ENCODE assay signal across 1 cellular context in genomic region chr17:79074121-79074649, GRCh38.
A peak's percentile ranks its signal among the peaks of the same experiment; 100 is the strongest.
TF ChIP-seq lines count a peak whose summit lies in the region.

No MANE protein-coding gene starts in this region.

TF ChIP-seq in HepG2, 621 proteins besides CTCF, POLR2A, EP300 and RAD21:
- TF ChIP-seq KLF12 (CRISPR knock-in tag; IDR thresholded peaks at IDR 0.05; ENCODE audit: borderline replicate concordance), result 0 out of 2 replicates have a peak, but pooled peaks have one; percentile 36
- TF ChIP-seq PHF20 (CRISPR knock-in tag; IDR thresholded peaks at IDR 0.05), result 0 out of 2 replicates have a peak, but pooled peaks have one; percentile 4
- 0 out of 2 replicates have a peak, but pooled peaks have one; percentile 1 for TF ChIP-seq ZNF280B (CRISPR knock-in tag; IDR thresholded peaks at IDR 0.05; ENCODE audit: borderline replicate concordance)
- TF ChIP-seq CAMTA2 (CRISPR knock-in tag; IDR thresholded peaks at IDR 0.05; ENCODE audit: borderline replicate concordance), result peak; percentile 37; the same call in 1 of the 2 replicates
- peak; percentile 58; the same call in 1 of the 2 replicates for TF ChIP-seq CEBPB (IDR thresholded peaks at IDR 0.05; ENCODE audit: borderline replicate concordance, low read depth, low read length)
- 0 out of 2 replicates have a peak, but pooled peaks have one; percentile 49 for TF ChIP-seq TEF (CRISPR knock-in tag; IDR thresholded peaks at IDR 0.05)
- TF ChIP-seq CEBPG (CRISPR knock-in tag; IDR thresholded peaks at IDR 0.05), result peak; percentile 51; the same call in 1 of the 2 replicates
- TF ChIP-seq MIER3 (CRISPR knock-in tag; IDR thresholded peaks at IDR 0.05; ENCODE audit: borderline replicate concordance), result 0 out of 2 replicates have a peak, but pooled peaks have one; percentile 40
- TF ChIP-seq ZNF280D (CRISPR knock-in tag; IDR thresholded peaks at IDR 0.05), result 0 out of 2 replicates have a peak, but pooled peaks have one; percentile 32
- TF ChIP-seq AHDC1 (CRISPR knock-in tag; IDR thresholded peaks at IDR 0.05; ENCODE audit: borderline replicate concordance), result peak; percentile 48; the same call in 1 of the 2 replicates
- TF ChIP-seq ZNF205 (CRISPR knock-in tag; IDR thresholded peaks at IDR 0.05), result 0 out of 2 replicates have a peak, but pooled peaks have one; percentile 31
- TF ChIP-seq ZNF605 (CRISPR knock-in tag; IDR thresholded peaks at IDR 0.05), result peak; percentile 71; the same call in 1 of the 2 replicates
- 0 out of 2 replicates have a peak, but pooled peaks have one; percentile 19 for TF ChIP-seq ZNF501 (CRISPR knock-in tag; IDR thresholded peaks at IDR 0.05)
- 0 out of 2 replicates have a peak, but pooled peaks have one; percentile 2 for TF ChIP-seq HNRNPL (IDR thresholded peaks at IDR 0.05; ENCODE audit: low read depth, low read length)
- TF ChIP-seq ZNF430 (CRISPR knock-in tag; IDR thresholded peaks at IDR 0.05), result peak; percentile 73; the same call in 1 of the 2 replicates
- 0 out of 2 replicates have a peak, but pooled peaks have one; percentile 38 for TF ChIP-seq ZFP82 (CRISPR knock-in tag; IDR thresholded peaks at IDR 0.05; ENCODE audit: borderline replicate concordance)
- TF ChIP-seq PHF21A (CRISPR knock-in tag; IDR thresholded peaks at IDR 0.05), result peak; percentile 41; the same call in 1 of the 2 replicates
- peak; percentile 37; the same call in 1 of the 2 replicates for TF ChIP-seq NFKBIZ (CRISPR knock-in tag; IDR thresholded peaks at IDR 0.05)
- TF ChIP-seq ZNF263 (CRISPR knock-in tag; IDR thresholded peaks at IDR 0.05), result 0 out of 2 replicates have a peak, but pooled peaks have one; percentile 6
- 0 out of 2 replicates have a peak, but pooled peaks have one; percentile 22 for TF ChIP-seq SATB2 (CRISPR knock-in tag; IDR thresholded peaks at IDR 0.05)
- TF ChIP-seq NFIB (CRISPR knock-in tag; IDR thresholded peaks at IDR 0.05; ENCODE audit: borderline replicate concordance), result 0 out of 2 replicates have a peak, but pooled peaks have one; percentile 25
- 0 out of 2 replicates have a peak, but pooled peaks have one; percentile 61 for TF ChIP-seq ZNF766 (CRISPR knock-in tag; IDR thresholded peaks at IDR 0.05; ENCODE audit: borderline replicate concordance)
- TF ChIP-seq ZMYM3 (CRISPR knock-in tag; IDR thresholded peaks at IDR 0.05), result 0 out of 2 replicates have a peak, but pooled peaks have one; percentile 5
- peak; percentile 21; the same call in 1 of the 2 replicates for TF ChIP-seq ZFP36L1 (CRISPR knock-in tag; IDR thresholded peaks at IDR 0.05)
- peak; percentile 6; the same call in 1 of the 2 replicates for TF ChIP-seq ZNF777 (CRISPR knock-in tag; IDR thresholded peaks at IDR 0.05)
- 0 out of 2 replicates have a peak, but pooled peaks have one; percentile 45 for TF ChIP-seq ZMYM2 (CRISPR knock-in tag; IDR thresholded peaks at IDR 0.05)
- 0 out of 2 replicates have a peak, but pooled peaks have one; percentile 15 for TF ChIP-seq ZNF543 (CRISPR knock-in tag; IDR thresholded peaks at IDR 0.05)
- 0 out of 2 replicates have a peak, but pooled peaks have one; percentile 57 for TF ChIP-seq EHMT2 (IDR thresholded peaks at IDR 0.05; ENCODE audit: borderline replicate concordance, low read depth, low read length)
- 0 out of 2 replicates have a peak, but pooled peaks have one; percentile 17 for TF ChIP-seq SALL2 (CRISPR knock-in tag; IDR thresholded peaks at IDR 0.05)
- TF ChIP-seq ZNF367 (CRISPR knock-in tag; IDR thresholded peaks at IDR 0.05; ENCODE audit: borderline replicate concordance), result 0 out of 2 replicates have a peak, but pooled peaks have one; percentile 51
- TF ChIP-seq ZNF670 (CRISPR knock-in tag; IDR thresholded peaks at IDR 0.05; ENCODE audit: borderline replicate concordance), result 0 out of 2 replicates have a peak, but pooled peaks have one; percentile 36
